In the genomic region with DNA sequence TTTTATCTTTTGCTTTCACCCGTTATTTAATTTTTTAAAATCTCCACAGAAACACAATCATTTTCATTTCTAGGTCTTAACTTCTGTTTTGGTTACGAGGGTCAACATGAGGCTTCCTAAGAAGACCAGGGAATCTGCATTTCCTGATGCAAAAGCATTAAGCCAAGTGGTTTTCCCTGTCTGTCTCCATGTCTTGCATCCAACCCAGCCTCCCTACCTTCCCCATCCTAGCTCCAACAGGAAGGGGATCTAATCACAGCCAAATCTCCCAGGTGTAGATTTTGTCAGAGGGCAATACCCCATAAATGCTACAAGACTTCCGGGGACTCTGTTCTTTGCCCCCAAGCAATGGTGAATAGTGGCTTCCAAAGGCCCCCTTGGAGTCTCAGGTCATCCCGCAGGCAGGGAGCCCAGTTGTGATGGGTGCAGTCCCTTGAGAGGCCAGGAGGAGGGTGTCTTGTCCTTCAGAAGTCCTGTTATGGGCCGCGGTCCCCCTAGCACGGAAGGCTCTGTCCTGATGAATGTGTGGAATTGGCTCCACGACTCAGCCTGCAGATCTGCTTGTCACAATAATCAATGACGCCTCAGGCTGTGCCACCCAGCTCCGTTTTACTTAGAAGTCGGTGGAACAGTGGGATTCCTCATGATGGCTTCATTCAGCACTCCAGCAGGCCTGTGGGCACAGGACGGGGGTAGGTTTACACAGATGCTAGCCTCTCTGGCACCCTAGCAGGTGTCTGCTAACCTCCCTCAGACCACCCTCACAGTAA, we compare ENCODE assay signal across 8 cellular contexts.
DNase-seq lines count a peak whose midpoint lies in the region; FAIRE-seq and TF ChIP-seq lines count a peak whose summit lies in the region.

No MANE protein-coding gene starts in this region.

- peaks cover 0 to 7% of the 10 kb centered on the region in 2 donors for H3K9me3 ChIP-seq in right atrium auricular region
- no peaks in the 10 kb centered on the region for H3K9me3 ChIP-seq in small intestine (ENCODE audit: control insufficient read depth, low read depth)

- no peaks in the 10 kb centered on the region for H3K27me3 ChIP-seq in right atrium auricular region
- peaks cover 0 to 2% of the 10 kb centered on the region in 2 donors for H3K27me3 ChIP-seq in small intestine (ENCODE audit: control insufficient read depth in 2 of 2, insufficient read depth in 2 of 2, low read length in 2 of 2)

- peaks cover 23% of the 10 kb centered on the region for H3K27me3 Mint-ChIP-seq in activated naive CD8-positive, alpha-beta T cell treated with anti-CD3 and anti-CD28 coated beads for 36 hours

- H3K4me1 Mint-ChIP-seq in activated naive CD8-positive, alpha-beta T cell treated with anti-CD3 and anti-CD28 coated beads for 36 hours: peaks cover 12% of the 10 kb centered on the region

- H3K4me1 ChIP-seq in right atrium auricular region: no peaks in the 10 kb centered on the region
- no peaks in the 10 kb centered on the region for H3K4me1 ChIP-seq in small intestine (ENCODE audit: control insufficient read depth in 2 of 2, insufficient read depth in 1 of 2, low read depth in 1 of 2, low read length in 1 of 2)

- 26 to 36% (median 35%) methylated on average over 12 of the region's 12 CpGs for WGBS in small intestine, 3 donors

- H3K9me3 Mint-ChIP-seq in activated naive CD8-positive, alpha-beta T cell treated with anti-CD3 and anti-CD28 coated beads for 36 hours: peaks cover 1% of the 10 kb centered on the region

- H3K36me3 Mint-ChIP-seq in activated naive CD8-positive, alpha-beta T cell treated with anti-CD3 and anti-CD28 coated beads for 36 hours: no peaks in the 10 kb centered on the region

- H3K27ac ChIP-seq in right atrium auricular region (no peak overlapping the region), small intestine (ENCODE audit: low read depth in 1 of 2, low read length in 1 of 2) (no peak overlapping the region)

- H3K27ac Mint-ChIP-seq in activated naive CD8-positive, alpha-beta T cell treated with anti-CD3 and anti-CD28 coated beads for 36 hours: no peak overlapping the region

- TF ChIP-seq POLR2A in GM12891 (IDR thresholded peaks at IDR 0.05; ENCODE audit: low read depth, low read length): no peak

- no peak overlapping the region for H3K4me3 Mint-ChIP-seq in activated naive CD8-positive, alpha-beta T cell treated with anti-CD3 and anti-CD28 coated beads for 36 hours

- peak; percentile 64 for DNase-seq in 8988T
- peak; percentile 33 for DNase-seq in GM12891 (ENCODE audit: insufficient read length, low spot score)
- DNase-seq in NCI-H748 treated with DMSO at 0.1 percent for 48 hours (lab: John Stamatoyannopoulos, UW): peak; percentile 15
- DNase-seq in activated naive CD8-positive, alpha-beta T cell treated with anti-CD3 and anti-CD28 coated beads for 36 hours: peak; percentile 30
- DNase-seq in right atrium auricular region (ENCODE audit: low spot score): peak; percentile 48
- DNase-seq in small intestine: peak; percentile 66
- DNase-seq in cerebellar nuclear complex (lab: John Stamatoyannopoulos, UW): no peak
- DNase-seq in DMS79 treated with DMSO at 0.1 percent for 48 hours (lab: John Stamatoyannopoulos, UW): no peak

- H3K36me3 ChIP-seq in right atrium auricular region (no peaks in the 10 kb centered on the region), small intestine (ENCODE audit: control insufficient read depth in 2 of 2, insufficient read depth in 2 of 2, low read length in 2 of 2) (no peaks in the 10 kb centered on the region)

- H3K4me3 ChIP-seq in right atrium auricular region (no peak overlapping the region), small intestine (ENCODE audit: low read depth in 1 of 2, low read length in 2 of 2) (no peak overlapping the region)

- FAIRE-seq in GM12891 (lab: Jason Lieb, UNC): peak; percentile 16
- FAIRE-seq in small intestine (lab: Jason Lieb, UNC): no peak

- TF ChIP-seq CTCF in right atrium auricular region (IDR thresholded peaks at IDR 0.05): peak; percentile 25 to 60

TF ChIP-seq in GM12891, 5 proteins besides CTCF, POLR2A, EP300 and RAD21:
- no peak for TF ChIP-seq PAX5 (IDR thresholded peaks at IDR 0.05; ENCODE audit: insufficient read depth, low read length, severe bottlenecking)

Comparison
In these comparisons a context has a peak if more than half of its experiments do, and no peak if none do; other contexts are left out.
1. DNase-seq: peak in 8988T (single experiment), GM12891 (single experiment), NCI-H748 treated with DMSO at 0.1 percent for 48 hours (single experiment), activated naive CD8-positive, alpha-beta T cell treated with anti-CD3 and anti-CD28 coated beads for 36 hours (single experiment), right atrium auricular region (single experiment) and small intestine (single experiment); none in cerebellar nuclear complex (0 of 2) and DMS79 treated with DMSO at 0.1 percent for 48 hours (single experiment).